Comparison of ENCODE assay signal across 8 cellular contexts in genomic region chr14:34060747-34061050, GRCh38.
DNase-seq lines count a peak whose midpoint lies in the region; ATAC-seq, FAIRE-seq and TF ChIP-seq lines count a peak whose summit lies in the region.

No MANE protein-coding gene starts in this region.

- no peak for ATAC-seq in activated CD8-positive, alpha-beta T cell treated with anti-CD3 and anti-CD28 coated beads, Interleukin-2, amount 10 ng/mL, durations not matched to agents 7 days and 5 days

- H3K27me3 ChIP-seq in H7 (ENCODE audit: control insufficient read depth, insufficient read depth, low read length) (peaks cover 10% of the 10 kb centered on the region), hepatocyte (no peaks in the 10 kb centered on the region), skeletal muscle tissue (ENCODE audit: control insufficient read depth in 3 of 3, insufficient read depth in 3 of 3, low read length in 3 of 3) (no peaks in the 10 kb centered on the region)

- H3K27ac ChIP-seq in hepatocyte (peak overlapping the region; percentile 94), skeletal muscle tissue (ENCODE audit: low read depth, low read length) (peak overlapping the region; percentile 93)

- H3K36me3 ChIP-seq in H7 (replicated peaks; ENCODE audit: control insufficient read depth, insufficient read depth, low read length): no peaks in the 10 kb centered on the region
- no peaks in the 10 kb centered on the region for H3K36me3 ChIP-seq in hepatocyte (replicated peaks; ENCODE audit: insufficient read depth, low read depth)
- no peaks in the 10 kb centered on the region for H3K36me3 ChIP-seq in skeletal muscle tissue (ENCODE audit: control insufficient read depth in 3 of 3, insufficient read depth in 3 of 3, low read length in 3 of 3)

- H3K4me1 Mint-ChIP-seq in activated CD8-positive, alpha-beta T cell treated with anti-CD3 and anti-CD28 coated beads, Interleukin-2, amount 10 ng/mL, durations not matched to agents 7 days and 5 days (ENCODE audit: low read depth): peaks cover 34% of the 10 kb centered on the region

- DNase-seq in H7: no peak
- no peak for DNase-seq in activated CD8-positive, alpha-beta T cell treated with anti-CD3 and anti-CD28 coated beads, Interleukin-2, amount 10 ng/mL, durations not matched to agents 7 days and 5 days
- no peak for DNase-seq in hepatocyte (ENCODE audit: low spot score)
- DNase-seq in stimulated activated CD4-positive, alpha-beta T cell treated with anti-CD3 and anti-CD28 coated beads, Interleukin-15, amount 100 ng/mL, for 24 hours: no peak
- no peak for DNase-seq in frontal cortex (ENCODE audit: low spot score in 2 of 2)
- no peak for DNase-seq in activated effector memory CD4-positive, alpha-beta T cell treated with Interleukin-2 at 50 U/mL for 16 hours
- no peak for DNase-seq in iPS-NIHi11 (ENCODE audit: low spot score)

- H3K27ac Mint-ChIP-seq in activated CD8-positive, alpha-beta T cell treated with anti-CD3 and anti-CD28 coated beads, Interleukin-2, amount 10 ng/mL, durations not matched to agents 7 days and 5 days: peak overlapping the region; percentile 92

- CTCF ChIA-PET in activated CD8-positive, alpha-beta T cell treated with anti-CD3 and anti-CD28 coated beads, Interleukin-2, amount 10 ng/mL, durations not matched to agents 7 days and 5 days (lab: Charles Lee): interaction anchor here (0.7 kb wide), 1 partner anchor 212 kb away, joined by 3 read pairs; no protein-coding TSS in a partner anchor

- H3K4me2 ChIP-seq in hepatocyte: peak overlapping the region; percentile 87

- H3K4me3 ChIP-seq in H7 (ENCODE audit: insufficient read depth, low read depth, low read length) (peak overlapping the region; percentile 62), hepatocyte (peak overlapping the region; percentile 67), skeletal muscle tissue (ENCODE audit: low read length in 3 of 3) (peak overlapping the region; percentile 67 to 90 (median 74))

- H3K79me2 ChIP-seq in hepatocyte: no peaks in the 10 kb centered on the region

- H3K9me3 Mint-ChIP-seq in activated CD8-positive, alpha-beta T cell treated with anti-CD3 and anti-CD28 coated beads, Interleukin-2, amount 10 ng/mL, durations not matched to agents 7 days and 5 days (ENCODE audit: insufficient read depth): no peaks in the 10 kb centered on the region

- no peak for TF ChIP-seq CTCF in hepatocyte (IDR thresholded peaks at IDR 0.05; ENCODE audit: poor library complexity)

- 37% methylated on average over 9 of the region's 9 CpGs for WGBS in hepatocyte (ENCODE audit: low lambda C conversion rate, missing lambda C conversion rate)

- no peak for FAIRE-seq in frontal cortex (lab: Jason Lieb, UNC)

- peaks cover 11% of the 10 kb centered on the region for H3K36me3 Mint-ChIP-seq in activated CD8-positive, alpha-beta T cell treated with anti-CD3 and anti-CD28 coated beads, Interleukin-2, amount 10 ng/mL, durations not matched to agents 7 days and 5 days (ENCODE audit: low read depth)

- peak overlapping the region; percentile 78 for H3K4me3 Mint-ChIP-seq in activated CD8-positive, alpha-beta T cell treated with anti-CD3 and anti-CD28 coated beads, Interleukin-2, amount 10 ng/mL, durations not matched to agents 7 days and 5 days

- peaks cover 35% of the 10 kb centered on the region for H3K27me3 Mint-ChIP-seq in activated CD8-positive, alpha-beta T cell treated with anti-CD3 and anti-CD28 coated beads, Interleukin-2, amount 10 ng/mL, durations not matched to agents 7 days and 5 days (ENCODE audit: low read depth)

- no peaks in the 10 kb centered on the region for H4K20me1 ChIP-seq in hepatocyte (ENCODE audit: insufficient read depth, poor library complexity, severe bottlenecking)

- no peaks in the 10 kb centered on the region for H3K9me3 ChIP-seq in hepatocyte (ENCODE audit: low read depth)
- H3K9me3 ChIP-seq in skeletal muscle tissue (ENCODE audit: control insufficient read depth in 3 of 3, low read length in 3 of 3): no peaks in the 10 kb centered on the region

- no peaks in the 10 kb centered on the region for H3K9me2 ChIP-seq in hepatocyte (replicated peaks; ENCODE audit: insufficient read depth)

- H3K9ac ChIP-seq in skeletal muscle tissue (ENCODE audit: low read depth in 1 of 3, low read length in 3 of 3): peak overlapping the region; percentile 91 to 98 (median 93)

- peak overlapping the region; percentile 77 for H2AFZ ChIP-seq in hepatocyte

- peaks cover 17% of the 10 kb centered on the region for H3K4me1 ChIP-seq in hepatocyte (ENCODE audit: insufficient read depth)
- peaks cover 13 to 35% (median 24%) of the 10 kb centered on the region in 3 donors for H3K4me1 ChIP-seq in skeletal muscle tissue (ENCODE audit: control insufficient read depth in 3 of 3, insufficient read depth in 3 of 3, low read length in 3 of 3)

- POLR2A ChIA-PET in activated CD8-positive, alpha-beta T cell treated with anti-CD3 and anti-CD28 coated beads, Interleukin-2, amount 10 ng/mL, durations not matched to agents 7 days and 5 days (lab: Charles Lee): no interaction called here
